ENCODE assay signal across 8 cellular contexts in genomic region chr6:131199568-131200272, GRCh38.
DNase-seq lines count a peak whose midpoint lies in the region; ATAC-seq, FAIRE-seq and TF ChIP-seq lines count a peak whose summit lies in the region.

No MANE protein-coding gene starts in this region.

- DNase-seq in A549 (ENCODE audit: low read depth in 1 of 2, low spot score in 1 of 2) (peak in 1 of 2 experiments; percentile 31), NCI-H2107 (lab: John Stamatoyannopoulos, UW) (peak; percentile 6), type B pancreatic cell (ENCODE audit: extremely low spot score, unreplicated experiment) (no peak)
- DNase-seq in activated CD4-positive, alpha-beta T cell treated with anti-CD3 and anti-CD28 coated beads, Interleukin-2, amount 50 U/mL, for 4 hours = peak; percentile 62 to 68
- peak; percentile 56 to 69 (median 65) for DNase-seq in effector memory CD8-positive, alpha-beta T cell
- DNase-seq in natural killer cell treated with Interleukin-12 subunit alpha and Interleukin-12 subunit beta and Interleukin-15 and Interleukin-18, amount 100 ng/mL, for 72 hours (ENCODE audit: low spot score) = peak; percentile 81

- H3K36me3 Mint-ChIP-seq in effector memory CD8-positive, alpha-beta T cell (ENCODE audit: insufficient read depth) = peaks cover 7% of the 10 kb centered on the region
- no peaks in the 10 kb centered on the region for H3K36me3 Mint-ChIP-seq in natural killer cell treated with Interleukin-12 subunit alpha and Interleukin-12 subunit beta and Interleukin-15 and Interleukin-18, amount 100 ng/mL, for 72 hours
- no peaks in the 10 kb centered on the region for H3K36me3 Mint-ChIP-seq in type B pancreatic cell

- H3K4me1 ChIP-seq in A549 = no peaks in the 10 kb centered on the region

- TF ChIP-seq EP300 in A549 (IDR thresholded peaks at IDR 0.05) = no peak

- peak overlapping the region; percentile 69 to 93 for H3K27ac Mint-ChIP-seq in effector memory CD8-positive, alpha-beta T cell
- H3K27ac Mint-ChIP-seq in natural killer cell treated with Interleukin-12 subunit alpha and Interleukin-12 subunit beta and Interleukin-15 and Interleukin-18, amount 100 ng/mL, for 72 hours = peak overlapping the region; percentile 88 to 89
- H3K27ac Mint-ChIP-seq in type B pancreatic cell = no peak overlapping the region

- H3K27me3 Mint-ChIP-seq in effector memory CD8-positive, alpha-beta T cell = no peaks in the 10 kb centered on the region
- no peaks in the 10 kb centered on the region for H3K27me3 Mint-ChIP-seq in natural killer cell treated with Interleukin-12 subunit alpha and Interleukin-12 subunit beta and Interleukin-15 and Interleukin-18, amount 100 ng/mL, for 72 hours
- no peaks in the 10 kb centered on the region for H3K27me3 Mint-ChIP-seq in type B pancreatic cell

- H3K27ac ChIP-seq in A549 = no peak overlapping the region

- H3K9me3 ChIP-seq in A549 = no peaks in the 10 kb centered on the region

- TF ChIP-seq CTCF in A549 (IDR thresholded peaks at IDR 0.05) (no peak), type B pancreatic cell (conservative IDR thresholded peaks at IDR 0.05) (peak; percentile 77)

- no peak overlapping the region for H3K4me3 ChIP-seq in A549

- no peaks in the 10 kb centered on the region for H3K9me3 Mint-ChIP-seq in effector memory CD8-positive, alpha-beta T cell
- no peaks in the 10 kb centered on the region for H3K9me3 Mint-ChIP-seq in natural killer cell treated with Interleukin-12 subunit alpha and Interleukin-12 subunit beta and Interleukin-15 and Interleukin-18, amount 100 ng/mL, for 72 hours
- no peaks in the 10 kb centered on the region for H3K9me3 Mint-ChIP-seq in type B pancreatic cell

- WGBS in A549 (ENCODE audit: missing lambda C conversion rate) = 72% methylated on average over 10 of the region's 10 CpGs

- H3K4me1 Mint-ChIP-seq in effector memory CD8-positive, alpha-beta T cell (ENCODE audit: low read depth in 2 of 2) = peaks cover 32 to 46% of the 10 kb centered on the region in 2 donors
- peaks cover 35 to 37% of the 10 kb centered on the region in 2 donors for H3K4me1 Mint-ChIP-seq in natural killer cell treated with Interleukin-12 subunit alpha and Interleukin-12 subunit beta and Interleukin-15 and Interleukin-18, amount 100 ng/mL, for 72 hours (ENCODE audit: low read depth in 2 of 2)
- no peaks in the 10 kb centered on the region for H3K4me1 Mint-ChIP-seq in type B pancreatic cell (ENCODE audit: unreplicated experiment)

- CTCF ChIA-PET in A549 (lab: Yijun Ruan, JAX) = interaction anchor here (2.0 kb wide), 1 partner anchor 333 kb away, joined by 7 read pairs; no protein-coding TSS in a partner anchor

- peak overlapping the region; percentile 66 to 73 for H3K4me3 Mint-ChIP-seq in effector memory CD8-positive, alpha-beta T cell
- H3K4me3 Mint-ChIP-seq in natural killer cell treated with Interleukin-12 subunit alpha and Interleukin-12 subunit beta and Interleukin-15 and Interleukin-18, amount 100 ng/mL, for 72 hours = peak overlapping the region; percentile 77
- H3K4me3 Mint-ChIP-seq in type B pancreatic cell = no peak overlapping the region

- ATAC-seq in A549 (peak; percentile 56 to 70; a peak in 4 of 6 replicates), GM18499 (IDR thresholded peaks at IDR 0.05; ENCODE audit: insufficient read depth, unreplicated experiment) (peak; percentile 100), HG02884 (IDR thresholded peaks at IDR 0.05; ENCODE audit: unreplicated experiment) (peak; percentile 100)
- ATAC-seq in effector memory CD8-positive, alpha-beta T cell (replicated peaks) = peak; percentile 97
- ATAC-seq in natural killer cell treated with Interleukin-12 subunit alpha and Interleukin-12 subunit beta and Interleukin-15 and Interleukin-18, amount 100 ng/mL, for 72 hours = peak; percentile 99

- TF ChIP-seq POLR2A in A549 (IDR thresholded peaks at IDR 0.05; ENCODE audit: low read length) = no peak

- peak in 1 of 2 experiments; percentile 48; a peak in 2 of 5 replicates for TF ChIP-seq RAD21 in A549 (conservative IDR thresholded peaks at IDR 0.05 in 1 of 2, IDR thresholded peaks at IDR 0.05 in 1 of 2)

- POLR2A ChIA-PET in A549 (lab: Yijun Ruan, JAX) = no interaction called here

- no peak for FAIRE-seq in A549 (lab: Jason Lieb, UNC)

- no peak overlapping the region for H3K4me2 ChIP-seq in A549

TF ChIP-seq in A549, 52 proteins besides CTCF, POLR2A, EP300 and RAD21:
- TF ChIP-seq RNF2 (IDR thresholded peaks at IDR 0.05; ENCODE audit: borderline replicate concordance, low read depth) (no peak), EHF (CRISPR knock-in tag; IDR thresholded peaks at IDR 0.05) (no peak), CEBPB (IDR thresholded peaks at IDR 0.05) (no peak), HOXB13 (CRISPR knock-in tag; IDR thresholded peaks at IDR 0.05; ENCODE audit: low read depth) (no peak), PHF8 (IDR thresholded peaks at IDR 0.05; ENCODE audit: borderline replicate concordance, low read depth) (no peak), USF2 (IDR thresholded peaks at IDR 0.05) (no peak), CHD4 (IDR thresholded peaks at IDR 0.05; ENCODE audit: borderline replicate concordance) (no peak), JUN (IDR thresholded peaks at IDR 0.05) (no peak), RCOR1 (IDR thresholded peaks at IDR 0.05; ENCODE audit: low read depth, low read length) (no peak), KDM5A (IDR thresholded peaks at IDR 0.05) (no peak), REST (IDR thresholded peaks at IDR 0.05) (no peak)
- TF ChIP-seq, protein P1, sequence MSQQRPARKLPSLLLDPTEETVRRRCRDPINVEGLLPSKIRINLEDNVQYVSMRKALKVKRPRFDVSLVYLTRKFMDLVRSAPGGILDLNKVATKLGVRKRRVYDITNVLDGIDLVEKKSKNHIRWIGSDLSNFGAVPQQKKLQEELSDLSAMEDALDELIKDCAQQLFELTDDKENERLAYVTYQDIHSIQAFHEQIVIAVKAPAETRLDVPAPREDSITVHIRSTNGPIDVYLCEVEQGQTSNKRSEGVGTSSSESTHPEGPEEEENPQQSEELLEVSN (IDR thresholded peaks at IDR 0.05; ENCODE audit: borderline replicate concordance, low read depth) = no peak
